In genomic region chr2:208265807-208266640, GRCh38 we compare ENCODE assay signal across 8 cellular contexts. TPM values are rescaled to one million over a fixed set of nuclear protein-coding genes. Genes with fewer than 3 reads are reported as not detected.
DNase-seq lines count a peak whose midpoint lies in the region; ATAC-seq and TF ChIP-seq lines count a peak whose summit lies in the region.

A gene with protein sequence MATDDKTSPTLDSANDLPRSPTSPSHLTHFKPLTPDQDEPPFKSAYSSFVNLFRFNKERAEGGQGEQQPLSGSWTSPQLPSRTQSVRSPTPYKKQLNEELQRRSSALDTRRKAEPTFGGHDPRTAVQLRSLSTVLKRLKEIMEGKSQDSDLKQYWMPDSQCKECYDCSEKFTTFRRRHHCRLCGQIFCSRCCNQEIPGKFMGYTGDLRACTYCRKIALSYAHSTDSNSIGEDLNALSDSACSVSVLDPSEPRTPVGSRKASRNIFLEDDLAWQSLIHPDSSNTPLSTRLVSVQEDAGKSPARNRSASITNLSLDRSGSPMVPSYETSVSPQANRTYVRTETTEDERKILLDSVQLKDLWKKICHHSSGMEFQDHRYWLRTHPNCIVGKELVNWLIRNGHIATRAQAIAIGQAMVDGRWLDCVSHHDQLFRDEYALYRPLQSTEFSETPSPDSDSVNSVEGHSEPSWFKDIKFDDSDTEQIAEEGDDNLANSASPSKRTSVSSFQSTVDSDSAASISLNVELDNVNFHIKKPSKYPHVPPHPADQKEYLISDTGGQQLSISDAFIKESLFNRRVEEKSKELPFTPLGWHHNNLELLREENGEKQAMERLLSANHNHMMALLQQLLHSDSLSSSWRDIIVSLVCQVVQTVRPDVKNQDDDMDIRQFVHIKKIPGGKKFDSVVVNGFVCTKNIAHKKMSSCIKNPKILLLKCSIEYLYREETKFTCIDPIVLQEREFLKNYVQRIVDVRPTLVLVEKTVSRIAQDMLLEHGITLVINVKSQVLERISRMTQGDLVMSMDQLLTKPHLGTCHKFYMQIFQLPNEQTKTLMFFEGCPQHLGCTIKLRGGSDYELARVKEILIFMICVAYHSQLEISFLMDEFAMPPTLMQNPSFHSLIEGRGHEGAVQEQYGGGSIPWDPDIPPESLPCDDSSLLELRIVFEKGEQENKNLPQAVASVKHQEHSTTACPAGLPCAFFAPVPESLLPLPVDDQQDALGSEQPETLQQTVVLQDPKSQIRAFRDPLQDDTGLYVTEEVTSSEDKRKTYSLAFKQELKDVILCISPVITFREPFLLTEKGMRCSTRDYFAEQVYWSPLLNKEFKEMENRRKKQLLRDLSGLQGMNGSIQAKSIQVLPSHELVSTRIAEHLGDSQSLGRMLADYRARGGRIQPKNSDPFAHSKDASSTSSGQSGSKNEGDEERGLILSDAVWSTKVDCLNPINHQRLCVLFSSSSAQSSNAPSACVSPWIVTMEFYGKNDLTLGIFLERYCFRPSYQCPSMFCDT (N-terminal part only) (plus strand): TSS chr2:208266255. CDS start chr2:208271520, 5,265 bp downstream.

- peak within 1 kb of the TSS; percentile 76 for H3K9ac ChIP-seq in PC-3 (ENCODE audit: low read length)

- peak within 1 kb of the TSS; percentile 50 for H3K27ac ChIP-seq in PC-3 (ENCODE audit: low read length)

- DNase-seq in DMS114 treated with DMSO at 0.1 percent for 48 hours (lab: John Stamatoyannopoulos, UW; ENCODE audit: unreplicated experiment) (peak; percentile 95), PC-3 (peak; percentile 97), activated T-cell treated with anti-CD3 and anti-CD28 coated beads for 48 hours (ENCODE audit: low read depth) (peak; percentile 84), epithelial cell of esophagus (ENCODE audit: low read depth) (peak; percentile 98)
- peak; percentile 66 to 72 for DNase-seq in stimulated activated CD8-positive, alpha-beta memory T cell treated with anti-CD3 and anti-CD28 coated beads, Interleukin-4, amount 100 ng/mL, for 1 hour (ENCODE audit: low read depth in 2 of 2, low spot score in 1 of 2)

- H3F3A ChIP-seq in PC-3 (ENCODE audit: low read length, unreplicated experiment) = no peaks in the 10 kb centered on the region

- intact Hi-C loops in PC-3 (cut with micrococcal nuclease) = loop anchor here (1.0 to 5.0 kb wide), 2 partner anchors 11 to 644 kb away; partner anchors contain the start of gene IDH1

- TF ChIP-seq RAD21 in Ishikawa (IDR thresholded peaks at IDR 0.05; ENCODE audit: low read depth) = no peak

- H3K27me3 ChIP-seq in PC-3 (ENCODE audit: low read length) = no peaks in the 10 kb centered on the region
- no peaks in the 10 kb centered on the region for H3K27me3 ChIP-seq in mononuclear cell (ENCODE audit: insufficient read depth, low read length)

- H2AFZ ChIP-seq in PC-3 (ENCODE audit: low read length) = peak within 1 kb of the TSS; percentile 79

- POLR2A ChIA-PET in PC-3 (lab: Charles Lee; ENCODE audit: unreplicated experiment) = interaction anchor here (0.6 kb wide), 2 partner anchors 546 to 1183 kb away, joined by 3 to 26 read pairs; no protein-coding TSS in a partner anchor

- H3K4me1 ChIP-seq in PC-3 (ENCODE audit: insufficient read depth, low read length) = peaks cover 23% of the 10 kb centered on the region
- H3K4me1 ChIP-seq in mononuclear cell (ENCODE audit: insufficient read depth, low read length) = peaks cover 44% of the 10 kb centered on the region

- peak; percentile 78 for ATAC-seq in GM21576 (IDR thresholded peaks at IDR 0.05; ENCODE audit: unreplicated experiment)
- peak; percentile 90 for ATAC-seq in PC-3

- BruUV-seq in PC-3 (replicated peaks; lab: Mats Ljungman, UMichigan) = no TSS peak

- no peak for TF ChIP-seq CTCF in PC-3 (conservative IDR thresholded peaks at IDR 0.05; ENCODE audit: low read depth, low read length)
- TF ChIP-seq CTCF in epithelial cell of esophagus (IDR thresholded peaks at IDR 0.05; ENCODE audit: insufficient read depth, low read depth, low read length, missing control alignments) = no peak

- H3K4me2 ChIP-seq in PC-3 (ENCODE audit: low read length) = peak within 1 kb of the TSS; percentile 99

- TF ChIP-seq EP300 in Ishikawa (IDR thresholded peaks at IDR 0.05; ENCODE audit: borderline replicate concordance) = peak; percentile 71; the same call in 1 of the 2 replicates

- H3K79me2 ChIP-seq in PC-3 (ENCODE audit: low read length) = peaks cover 42% of the 10 kb centered on the region

- no peaks in the 10 kb centered on the region; the same call in 1 of the 2 replicates for H4K20me1 ChIP-seq in PC-3 (ENCODE audit: low read length)

- H3K9me3 ChIP-seq in PC-3 (ENCODE audit: low read length) = no peaks in the 10 kb centered on the region
- no peaks in the 10 kb centered on the region for H3K9me3 ChIP-seq in mononuclear cell (ENCODE audit: low read depth, low read length)

- no peaks in the 10 kb centered on the region for H3K36me3 ChIP-seq in PC-3 (ENCODE audit: low read depth, low read length)

- H3K4me3 ChIP-seq in PC-3 (ENCODE audit: low read length) = peak within 1 kb of the TSS; percentile 98
- H3K4me3 ChIP-seq in epithelial cell of esophagus (ENCODE audit: low read length) = peak within 1 kb of the TSS; percentile 78
- peak within 1 kb of the TSS; percentile 68 for H3K4me3 ChIP-seq in mononuclear cell (ENCODE audit: low read length)

- H3K9me2 ChIP-seq in PC-3 (replicated peaks; ENCODE audit: low read length) = no peaks in the 10 kb centered on the region

- CTCF ChIA-PET in PC-3 (lab: Charles Lee) = interaction anchor here (0.6 to 1.3 kb wide), 2 partner anchors 11 to 164 kb away, joined by 3 read pairs; partner anchors contain the start of gene IDH1

TF ChIP-seq in Ishikawa, 13 proteins besides CTCF, POLR2A, EP300 and RAD21:
- TF ChIP-seq ZBTB7A (IDR thresholded peaks at IDR 0.05; ENCODE audit: low read depth) = peak; percentile 14
- TF ChIP-seq CREB1 (IDR thresholded peaks at IDR 0.05; ENCODE audit: low read depth) = peak; percentile 63
- TF ChIP-seq MAX (IDR thresholded peaks at IDR 0.05) = peak; percentile 91
- TF ChIP-seq YY1 (IDR thresholded peaks at IDR 0.05; ENCODE audit: low read depth) = peak; percentile 86
- peak; percentile 86 for TF ChIP-seq TCF12 (IDR thresholded peaks at IDR 0.05; ENCODE audit: low read depth)
- peak; percentile 63 for TF ChIP-seq TEAD4 (IDR thresholded peaks at IDR 0.05)
- TF ChIP-seq CEBPB (IDR thresholded peaks at IDR 0.05) = peak; percentile 1; the same call in 1 of the 2 replicates
- peak; percentile 91 for TF ChIP-seq USF1 (IDR thresholded peaks at IDR 0.05)
- TF ChIP-seq EGR1 (IDR thresholded peaks at IDR 0.05) = no peak
- TF ChIP-seq REST (IDR thresholded peaks at IDR 0.05; ENCODE audit: low read depth) = no peak
- peak; percentile 76 for TF ChIP-seq NFIC (IDR thresholded peaks at IDR 0.05)
- peak; percentile 41; the same call in 1 of the 2 replicates for TF ChIP-seq TAF1 (IDR thresholded peaks at IDR 0.05; ENCODE audit: low read depth)
- peak; percentile 48; the same call in 1 of the 2 replicates for TF ChIP-seq FOXM1 (IDR thresholded peaks at IDR 0.05; ENCODE audit: borderline replicate concordance, low read depth)
TF ChIP-seq in Ishikawa: peak in this region for 11.

RNA-seq across cellular contexts. Expression of the gene that starts here (rescaled TPM):
- total RNA-seq in PC-3 (2014; rRNA removed) (18.8 and 19.4 TPM in 2 replicates), mononuclear cell (59.6 TPM)

Comparison
In these comparisons a context has a peak if more than half of its experiments do, and no peak if none do; other contexts are left out.
1. Peak in every context shown above with its lines: DNase-seq, ATAC-seq, H3K4me3 ChIP-seq and H3K27ac ChIP-seq.